In genomic region chr17:58121925-58122324, GRCh38 we compare ENCODE assay signal across 10 cellular contexts. TPM values are rescaled to one million over a fixed set of nuclear protein-coding genes. Genes with fewer than 3 reads are reported as not detected.
DNase-seq lines count a peak whose midpoint lies in the region; ATAC-seq and TF ChIP-seq lines count a peak whose summit lies in the region.
"Had no signal": no experiment of that assay in that cellular context is flagged by ENCODE, and none has a peak within 500 bp of the region (broad histone marks: within the 10 kb centered on the region; RNA-seq: fewer than 3 reads in every experiment).

No MANE protein-coding gene starts in this region.

- no peak overlapping the region for H2BK5ac ChIP-seq in H9 (ENCODE audit: insufficient read length, low read length)

- H3K4me1 Mint-ChIP-seq in H9 = no peaks in the 10 kb centered on the region
- H3K4me1 Mint-ChIP-seq: naive B cell had no signal

- no peaks in the 10 kb centered on the region for H3K4me1 ChIP-seq in H9 (ENCODE audit: insufficient read depth, low read length)
- no peaks in the 10 kb centered on the region for H3K4me1 ChIP-seq in spleen
- no peaks in the 10 kb centered on the region for H3K4me1 ChIP-seq in upper lobe of left lung

- H3K36me3 ChIP-seq in spleen (no peaks in the 10 kb centered on the region), upper lobe of left lung (no peaks in the 10 kb centered on the region)

- no peaks in the 10 kb centered on the region for H3K9me3 ChIP-seq in H9 (ENCODE audit: control insufficient read depth, low read depth, low read length)
- H3K9me3 ChIP-seq in spleen = no peaks in the 10 kb centered on the region
- no peaks in the 10 kb centered on the region for H3K9me3 ChIP-seq in upper lobe of left lung

- no peak overlapping the region for H3K56ac ChIP-seq in H9 (ENCODE audit: insufficient read length, low read depth, low read length)

- H3K4me3 Mint-ChIP-seq in H9 = no peak overlapping the region
- H3K4me3 Mint-ChIP-seq: naive B cell; T-helper 1 cell treated with Interleukin-12 subunit alpha and Interleukin-12 subunit beta and Interleukin-4 antibody, amounts not matched to agents 30 μg/mL and 1 μg/mL, for 36 hours had no signal

- DNase-seq in DMS53 (lab: John Stamatoyannopoulos, UW) (peak; percentile 74), H9 (peak; percentile 53), RPMI7951 (ENCODE audit: low read depth) (peak; percentile 55), spleen (no peak), foreskin melanocyte (no peak), upper lobe of left lung (no peak)
- DNase-seq in effector CD4-positive, alpha-beta T cell = peak; percentile 24
- DNase-seq: naive B cell had no signal

- ATAC-seq in GM21447 (IDR thresholded peaks at IDR 0.05; ENCODE audit: unreplicated experiment) (no peak), upper lobe of left lung (ENCODE audit: low FRiP score in 2 of 2) (no peak)

- TF ChIP-seq EP300 in upper lobe of left lung (IDR thresholded peaks at IDR 0.05) = no peak

- no peaks in the 10 kb centered on the region for H3K79me2 ChIP-seq in H9 (ENCODE audit: insufficient read depth, low read length)

- H3K23me2 ChIP-seq in H9 (ENCODE audit: insufficient read length, low read depth, low read length, poor library complexity, severe bottlenecking) = no peaks in the 10 kb centered on the region

- no peak overlapping the region for H3K27ac Mint-ChIP-seq in H9
- H3K27ac Mint-ChIP-seq: T-helper 1 cell treated with Interleukin-12 subunit alpha and Interleukin-12 subunit beta and Interleukin-4 antibody, amounts not matched to agents 30 μg/mL and 1 μg/mL, for 36 hours had no signal

- H2AK5ac ChIP-seq in H9 (ENCODE audit: insufficient read length, low read length) = no peak overlapping the region

- H2BK15ac ChIP-seq in H9 (ENCODE audit: low read depth, low read length) = no peak overlapping the region

- no peak overlapping the region for H3K23ac ChIP-seq in H9 (ENCODE audit: insufficient read length, low read depth, low read length)

- no peak overlapping the region for H2BK12ac ChIP-seq in H9 (ENCODE audit: insufficient read length, low read depth, low read length)

- no peak overlapping the region for H3K14ac ChIP-seq in H9 (ENCODE audit: insufficient read depth, low read length)

- H3K4me2 ChIP-seq in H9 (ENCODE audit: insufficient read depth, insufficient read length, low read length) = no peak overlapping the region

- TF ChIP-seq POLR2A in spleen (IDR thresholded peaks at IDR 0.05) (no peak), upper lobe of left lung (IDR thresholded peaks at IDR 0.05) (no peak)

- no peak overlapping the region for H4K5ac ChIP-seq in H9 (ENCODE audit: insufficient read length, low read depth, low read length)

- H4K8ac ChIP-seq in H9 (replicated peaks; ENCODE audit: insufficient read length, low read depth, low read length) = no peak overlapping the region

- peaks cover 5% of the 10 kb centered on the region for H4K20me1 ChIP-seq in H9 (ENCODE audit: control insufficient read depth, insufficient read depth, insufficient read length)

- H3K4ac ChIP-seq in H9 (ENCODE audit: low read depth, low read length) = no peak overlapping the region

- TF ChIP-seq CTCF in H9 (conservative IDR thresholded peaks at IDR 0.05) (peak; percentile 64), spleen (IDR thresholded peaks at IDR 0.05 in 8 of 11, conservative IDR thresholded peaks at IDR 0.05 in 3 of 11) (peak in 9 of 11 experiments; percentile 17 to 55 (median 32)), upper lobe of left lung (IDR thresholded peaks at IDR 0.05) (peak in 1 of 6 experiments; percentile 25)

- no peak overlapping the region for H3K9ac ChIP-seq in H9 (ENCODE audit: extremely low read depth, insufficient read length, low read length)

- H3K79me1 ChIP-seq in H9 (ENCODE audit: insufficient read depth, low read depth, low read length, poor library complexity, severe bottlenecking) = no peaks in the 10 kb centered on the region

- H3K27me3 Mint-ChIP-seq in H9 (ENCODE audit: low read depth) = peaks cover 26% of the 10 kb centered on the region

- H2AFZ ChIP-seq in H9 (ENCODE audit: low read length) = no peak overlapping the region

- H2BK20ac ChIP-seq in H9 (ENCODE audit: low read depth, low read length, poor library complexity, severe bottlenecking) = no peak overlapping the region

- H4K91ac ChIP-seq in H9 (ENCODE audit: insufficient read length, low read depth, low read length) = no peak overlapping the region

- H3K27me3 ChIP-seq in H9 (ENCODE audit: insufficient read depth, low read length) (no peaks in the 10 kb centered on the region), spleen (replicated peaks in 1 of 7) (peaks cover 0 to 34% (median 0%) of the 10 kb centered on the region in 7 donors), upper lobe of left lung (no peaks in the 10 kb centered on the region)

- no peak overlapping the region for H2BK120ac ChIP-seq in H9 (ENCODE audit: low read depth, low read length, poor library complexity, severe bottlenecking)

- H3K4me3 ChIP-seq in spleen = no peak overlapping the region
- H3K4me3 ChIP-seq in upper lobe of left lung = no peak overlapping the region

- H3K27ac ChIP-seq in H9 (ENCODE audit: insufficient read length, low read depth, low read length) (no peak overlapping the region), spleen (no peak overlapping the region), upper lobe of left lung (no peak overlapping the region)

- no peaks in the 10 kb centered on the region for H3K36me3 Mint-ChIP-seq in H9 (ENCODE audit: insufficient read depth in 1 of 3, low read depth in 3 of 3)
- H3K36me3 Mint-ChIP-seq: naive B cell had no signal

- no peak overlapping the region for H3T11ph ChIP-seq in H9 (ENCODE audit: low read length)

- no CpG with 5 or more reads among the region's 5 CpGs for WGBS in H9 (ENCODE audit: extremely low coverage, insufficient read length, low lambda C conversion rate)
- 48 to 54% (median 49%) methylated on average over 5 of the region's 5 CpGs for WGBS in spleen, 5 donors
- 52 to 58% methylated on average over 5 of the region's 5 CpGs for WGBS in upper lobe of left lung, 2 donors

- H3K18ac ChIP-seq in H9 (ENCODE audit: insufficient read length, low read depth, low read length) = no peak overlapping the region

- H3K9me3 Mint-ChIP-seq in H9 = no peaks in the 10 kb centered on the region; a peak in 1 of 5 replicates
- H3K9me3 Mint-ChIP-seq: naive B cell; T-helper 1 cell treated with Interleukin-12 subunit alpha and Interleukin-12 subunit beta and Interleukin-4 antibody, amounts not matched to agents 30 μg/mL and 1 μg/mL, for 36 hours had no signal

- intact Hi-C loops in spleen (cut with DNase I; ENCODE audit: low total_unique reads) = loop anchor here (5.0 kb wide), 1 partner anchor 50 kb away; no protein-coding TSS in a partner anchor

RNA-seq across cellular contexts. Expression of gene OR4D1, which starts 26.3 kb away (rescaled TPM):
- 0.11 and 0.15 TPM in 2 replicates for total RNA-seq in H9 (2021)
- not detected in 2 replicates for total RNA-seq in RPMI7951 (2014; rRNA removed; shearing (Covaris generic))
- under 1 TPM in 6 of 7 donors, not detected in 1; 0.09 to 0.46 (median 0.27) TPM for total RNA-seq in spleen
- polyA plus RNA-seq in spleen = under 1 TPM; 0.13 to 0.23 (median 0.19) TPM
- not detected for total RNA-seq in upper lobe of left lung

RNA-seq across cellular contexts. Expression of gene DYNLL2, which starts 38.7 kb away (rescaled TPM):
- total RNA-seq in H9 (2021) = 38.7 and 39.3 TPM in 2 replicates
- 7.6 and 8.0 TPM in 2 replicates for total RNA-seq in RPMI7951 (2014; rRNA removed; shearing (Covaris generic))
- total RNA-seq in spleen = 10 to 100 TPM; 19.4 to 29.7 (median 23.1) TPM
- polyA plus RNA-seq in spleen = 10 to 100 TPM in 2 of 3 donors, 1 to 10 TPM in 1; 9.9 to 26.3 (median 11.1) TPM
- 10 to 100 TPM; 13.6 to 33.5 (median 29.1) TPM for total RNA-seq in upper lobe of left lung

RNA-seq across cellular contexts. Expression of gene OR4D2, which starts 44.9 kb away (rescaled TPM):
- total RNA-seq in H9 (2021) = not detected in 2 replicates
- total RNA-seq in RPMI7951 (2014; rRNA removed; shearing (Covaris generic)) = not detected in 2 replicates
- total RNA-seq in spleen = not detected
- polyA plus RNA-seq in spleen = not detected
- total RNA-seq in upper lobe of left lung = not detected

Comparison
In these comparisons a context has a peak if more than half of its experiments do, and no peak if none do; other contexts are left out.
1. DNase-seq: peak in DMS53 (single experiment), H9 (single experiment), RPMI7951 (single experiment) and effector CD4-positive, alpha-beta T cell (single experiment); none in spleen (single experiment), foreskin melanocyte (single experiment) and upper lobe of left lung (0 of 2).